8 cellular contexts compared by ENCODE assay signal in genomic region chr14:47278233-47278842, GRCh38.
DNase-seq lines count a peak whose midpoint lies in the region; ATAC-seq and TF ChIP-seq lines count a peak whose summit lies in the region.

No MANE protein-coding gene starts in this region.

- TF ChIP-seq CTCF in stomach (IDR thresholded peaks at IDR 0.05), result peak in 3 of 7 experiments; percentile 47 to 58 (median 47)

- ATAC-seq in GM18867 (IDR thresholded peaks at IDR 0.05; ENCODE audit: unreplicated experiment), result peak; percentile 89
- ATAC-seq in HG03159 (IDR thresholded peaks at IDR 0.05; ENCODE audit: unreplicated experiment), result peak; percentile 86
- ATAC-seq in left colon, result peak; percentile 45

- no peaks in the 10 kb centered on the region for H3K27me3 ChIP-seq in stomach

- H3K27ac ChIP-seq in stomach, result no peak overlapping the region

- TF ChIP-seq POLR2A in stomach (IDR thresholded peaks at IDR 0.05), result no peak

- whole genome bisulfite sequencing in stomach, 5 donors, result 26 to 35% (median 33%) methylated on average over 5 of the region's 5 CpGs

- TF ChIP-seq EP300 in stomach (IDR thresholded peaks at IDR 0.05), result no peak

- intact Hi-C loops in left colon (cut with DNase I, micrococcal nuclease) (no loop called here), stomach (cut with DNase I; ENCODE audit: low total_unique reads) (no loop called here)

- H3K4me1 ChIP-seq in stomach, result no peaks in the 10 kb centered on the region

- H3K36me3 ChIP-seq in stomach, result no peaks in the 10 kb centered on the region

- no peaks in the 10 kb centered on the region for H3K9me3 ChIP-seq in stomach

- H3K4me3 ChIP-seq in stomach, result no peak overlapping the region

- DNase-seq in COLO668 (lab: John Stamatoyannopoulos, UW; ENCODE audit: unreplicated experiment) (peak; percentile 30), NCI-H526 (lab: John Stamatoyannopoulos, UW) (peak; percentile 43 to 82), anterior cingulate cortex (lab: John Stamatoyannopoulos, UW) (peak in 31 of 58 donors; percentile 2 to 64 (median 17)), left colon (peak in 1 of 2 donors; percentile 31), stomach (peak; percentile 43), middle frontal gyrus (ENCODE audit: extremely low spot score, low spot score) (no peak)
